Comparison of ENCODE assay signal across 12 cellular contexts in the genomic region with DNA sequence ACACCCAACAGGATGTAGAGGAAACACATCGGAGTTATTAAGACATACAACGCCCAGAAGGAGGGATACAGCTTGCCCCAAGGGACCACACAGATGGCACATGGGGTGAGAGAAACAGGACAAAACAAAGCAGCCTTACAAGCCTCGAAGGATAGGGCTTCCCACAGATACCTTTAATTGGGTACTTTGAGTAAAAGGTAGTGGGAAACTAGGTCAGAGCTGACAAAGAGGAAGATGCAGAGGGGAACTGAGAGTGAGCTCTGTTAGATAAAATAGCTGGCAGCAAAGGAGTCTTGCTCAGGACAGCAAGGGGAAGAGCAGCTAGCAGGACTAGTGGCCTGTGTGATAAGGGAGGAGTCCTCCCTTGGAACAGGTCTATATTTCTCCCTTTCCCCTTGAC. TPM values are rescaled to one million over a fixed set of nuclear protein-coding genes. Genes with fewer than 3 reads are reported as not detected.
A peak's percentile ranks its signal among the peaks of the same experiment; 100 is the strongest.
DNase-seq lines count a peak whose midpoint lies in the region; ATAC-seq and TF ChIP-seq lines count a peak whose summit lies in the region.
"Had no signal": no experiment of that assay in that cellular context is flagged by ENCODE, and none has a peak within 500 bp of the region (broad histone marks: within the 10 kb centered on the region; RNA-seq: fewer than 3 reads in every experiment).

No MANE protein-coding gene starts in this region.

- no peak for TF ChIP-seq CTCF in foreskin keratinocyte (conservative IDR thresholded peaks at IDR 0.05)

- H3K36me3 ChIP-seq in MG63: no peaks in the 10 kb centered on the region

- H3K4me1 ChIP-seq in foreskin keratinocyte: no peaks in the 10 kb centered on the region

- ATAC-seq in GM18499 (IDR thresholded peaks at IDR 0.05; ENCODE audit: insufficient read depth, unreplicated experiment): peak; percentile 70
- peak; percentile 68 for ATAC-seq in GM21717 (IDR thresholded peaks at IDR 0.05; ENCODE audit: unreplicated experiment)
- ATAC-seq in HG03280 (IDR thresholded peaks at IDR 0.05; ENCODE audit: unreplicated experiment): no peak
- ATAC-seq in foreskin keratinocyte: no peak
- ATAC-seq: WTC11 had no signal

- intact Hi-C loops in head of caudate nucleus (cut with DNase I): no loop called here

- peak; percentile 77 for DNase-seq in NAMALWA (ENCODE audit: low spot score)
- DNase-seq in germinal center (ENCODE audit: low spot score): peak; percentile 6
- no peak for DNase-seq in head of caudate nucleus
- DNase-seq in foreskin keratinocyte: no peak
- DNase-seq in MG63: no peak
- DNase-seq: CD4-positive, alpha-beta T cell; NCI-H2107 had no signal

- H3K27ac ChIP-seq in foreskin keratinocyte: no peak overlapping the region
- H3K27ac ChIP-seq: RWPE1 had no signal

- no peaks in the 10 kb centered on the region for H3K9me3 ChIP-seq in MG63

- H3K4me3 ChIP-seq in MG63: no peak overlapping the region

- peaks cover 44% of the 10 kb centered on the region for H3K27me3 ChIP-seq in foreskin keratinocyte
- H3K27me3 ChIP-seq in MG63: peaks cover 15% of the 10 kb centered on the region

RNA-seq across cellular contexts. Expression of a gene that starts 48.2 kb away (rescaled TPM):
- total RNA-seq in foreskin keratinocyte: not detected in 2 replicates
- not detected in 2 replicates for polyA plus RNA-seq in foreskin keratinocyte
- not detected in 2 replicates for total RNA-seq in MG63 (2014; rRNA removed; shearing (Covaris generic); ENCODE audit: low replicate concordance)
- total RNA-seq: CD4-positive, alpha-beta T cell; WTC11 had no signal

Comparison
In these comparisons a context has a peak if more than half of its experiments do, and no peak if none do; other contexts are left out.
1. ATAC-seq: peak in GM18499 (single experiment) and GM21717 (single experiment); none in HG03280 (single experiment) and foreskin keratinocyte (single experiment).
2. DNase-seq: peak in NAMALWA (single experiment) and germinal center (single experiment); none in head of caudate nucleus (0 of 42), foreskin keratinocyte (0 of 2) and MG63 (single experiment).